Comparison of ENCODE assay signal across 8 cellular contexts in genomic region chr1:151993734-151994496, GRCh38. TPM values are rescaled to one million over a fixed set of nuclear protein-coding genes. Genes with fewer than 3 reads are reported as not detected.
DNase-seq lines count a peak whose midpoint lies in the region; ATAC-seq, FAIRE-seq and TF ChIP-seq lines count a peak whose summit lies in the region.

A gene with protein sequence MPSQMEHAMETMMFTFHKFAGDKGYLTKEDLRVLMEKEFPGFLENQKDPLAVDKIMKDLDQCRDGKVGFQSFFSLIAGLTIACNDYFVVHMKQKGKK (minus strand): TSS chr1:151993859. CDS start chr1:151986230, 7,629 bp downstream.

- no peak for ATAC-seq in HG03108 (IDR thresholded peaks at IDR 0.05; ENCODE audit: unreplicated experiment)
- ATAC-seq in GM21367 (IDR thresholded peaks at IDR 0.05; ENCODE audit: unreplicated experiment), result no peak

- peak; percentile 79 for DNase-seq in EL
- DNase-seq in LoVo (ENCODE audit: low spot score), result peak; percentile 89
- DNase-seq in activated CD4-positive, CD25-positive, alpha-beta regulatory T cell treated with anti-CD3 and anti-CD28 coated beads, Interleukin-2, amount 50 U/mL, for 16 hours (ENCODE audit: low read depth, low spot score), result peak; percentile 50
- DNase-seq in central memory CD4-positive, alpha-beta T cell, result peak; percentile 81
- DNase-seq in kidney, result peak; percentile 95
- peak; percentile 64 for DNase-seq in stimulated activated CD4-positive, alpha-beta T cell treated with anti-CD3 and anti-CD28 coated beads, Interleukin-1b, Interleukin-23, amount 100 ng/mL, for 48 hours

- intact Hi-C loops in kidney (cut with DNase I), result no loop called here

- H3K9ac ChIP-seq in kidney (ENCODE audit: low read length in 2 of 2), result peak within 1 kb of the TSS; percentile 50 to 90

- H3K9me3 ChIP-seq in kidney (ENCODE audit: control insufficient read depth in 1 of 2, low read length in 2 of 2), result no peaks in the 10 kb centered on the region

- peak within 1 kb of the TSS; percentile 73 to 84 for H3K4me3 ChIP-seq in kidney (ENCODE audit: low read length in 2 of 2)

- no peak for FAIRE-seq in kidney (lab: Jason Lieb, UNC)

- H3K27ac ChIP-seq in kidney (ENCODE audit: low read depth in 2 of 2, low read length in 2 of 2), result peak within 1 kb of the TSS; percentile 77 to 95

- peaks cover 24 to 25% of the 10 kb centered on the region in 2 donors for H3K4me1 ChIP-seq in kidney (ENCODE audit: control insufficient read depth in 1 of 2, insufficient read depth in 1 of 2, low read depth in 1 of 2, low read length in 2 of 2)

- no peak for TF ChIP-seq CTCF in kidney (IDR thresholded peaks at IDR 0.05; ENCODE audit: borderline replicate concordance, extremely low read depth, insufficient read depth)

- no peaks in the 10 kb centered on the region for H3K36me3 ChIP-seq in kidney (ENCODE audit: control insufficient read depth in 1 of 2, insufficient read depth in 2 of 2, low read length in 2 of 2)

RNA-seq across cellular contexts. Expression of the gene that starts here (rescaled TPM):
- 467 TPM for total RNA-seq in kidney
- 500 TPM for polyA plus RNA-seq in kidney (ENCODE audit: insufficient read depth, low read depth, low replicate concordance)
